In the genomic region with DNA sequence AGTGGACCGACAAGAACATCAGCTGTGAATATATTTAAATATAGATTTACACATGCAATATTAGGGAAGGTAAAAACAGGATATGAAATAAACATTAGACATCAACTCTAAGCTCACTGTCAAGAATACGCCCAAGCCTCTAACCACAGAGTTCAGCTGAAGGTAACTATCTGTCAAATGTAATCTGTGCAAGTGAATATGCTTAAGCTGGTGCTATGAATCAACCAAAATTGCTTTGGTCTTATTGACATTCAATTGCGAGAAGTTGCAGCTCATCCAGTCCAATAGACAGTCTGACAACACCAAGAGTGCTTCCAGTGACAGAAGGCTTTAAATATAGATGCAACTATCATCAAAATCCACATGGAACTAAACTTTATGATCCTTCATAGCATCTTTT, we compare ENCODE assay signal across 1 cellular context.
TF ChIP-seq lines count a peak whose summit lies in the region.

No MANE protein-coding gene starts in this region.

TF ChIP-seq in SK-N-SH treated with all-trans-retinoic acid at 6 μM for 48 hours, 23 proteins besides CTCF, POLR2A, EP300 and RAD21 (continued from another document):
- TF ChIP-seq, protein P1, sequence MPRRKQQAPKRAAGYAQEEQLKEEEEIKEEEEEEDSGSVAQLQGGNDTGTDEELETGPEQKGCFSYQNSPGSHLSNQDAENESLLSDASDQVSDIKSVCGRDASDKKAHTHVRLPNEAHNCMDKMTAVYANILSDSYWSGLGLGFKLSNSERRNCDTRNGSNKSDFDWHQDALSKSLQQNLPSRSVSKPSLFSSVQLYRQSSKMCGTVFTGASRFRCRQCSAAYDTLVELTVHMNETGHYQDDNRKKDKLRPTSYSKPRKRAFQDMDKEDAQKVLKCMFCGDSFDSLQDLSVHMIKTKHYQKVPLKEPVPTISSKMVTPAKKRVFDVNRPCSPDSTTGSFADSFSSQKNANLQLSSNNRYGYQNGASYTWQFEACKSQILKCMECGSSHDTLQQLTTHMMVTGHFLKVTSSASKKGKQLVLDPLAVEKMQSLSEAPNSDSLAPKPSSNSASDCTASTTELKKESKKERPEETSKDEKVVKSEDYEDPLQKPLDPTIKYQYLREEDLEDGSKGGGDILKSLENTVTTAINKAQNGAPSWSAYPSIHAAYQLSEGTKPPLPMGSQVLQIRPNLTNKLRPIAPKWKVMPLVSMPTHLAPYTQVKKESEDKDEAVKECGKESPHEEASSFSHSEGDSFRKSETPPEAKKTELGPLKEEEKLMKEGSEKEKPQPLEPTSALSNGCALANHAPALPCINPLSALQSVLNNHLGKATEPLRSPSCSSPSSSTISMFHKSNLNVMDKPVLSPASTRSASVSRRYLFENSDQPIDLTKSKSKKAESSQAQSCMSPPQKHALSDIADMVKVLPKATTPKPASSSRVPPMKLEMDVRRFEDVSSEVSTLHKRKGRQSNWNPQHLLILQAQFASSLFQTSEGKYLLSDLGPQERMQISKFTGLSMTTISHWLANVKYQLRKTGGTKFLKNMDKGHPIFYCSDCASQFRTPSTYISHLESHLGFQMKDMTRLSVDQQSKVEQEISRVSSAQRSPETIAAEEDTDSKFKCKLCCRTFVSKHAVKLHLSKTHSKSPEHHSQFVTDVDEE (CRISPR knock-in tag; IDR thresholded peaks at IDR 0.05) = no peak
- no peak for TF ChIP-seq SNAI2 (CRISPR knock-in tag; IDR thresholded peaks at IDR 0.05)
- TF ChIP-seq CSDC2 (CRISPR knock-in tag; IDR thresholded peaks at IDR 0.05) = no peak
- TF ChIP-seq, protein P2, sequence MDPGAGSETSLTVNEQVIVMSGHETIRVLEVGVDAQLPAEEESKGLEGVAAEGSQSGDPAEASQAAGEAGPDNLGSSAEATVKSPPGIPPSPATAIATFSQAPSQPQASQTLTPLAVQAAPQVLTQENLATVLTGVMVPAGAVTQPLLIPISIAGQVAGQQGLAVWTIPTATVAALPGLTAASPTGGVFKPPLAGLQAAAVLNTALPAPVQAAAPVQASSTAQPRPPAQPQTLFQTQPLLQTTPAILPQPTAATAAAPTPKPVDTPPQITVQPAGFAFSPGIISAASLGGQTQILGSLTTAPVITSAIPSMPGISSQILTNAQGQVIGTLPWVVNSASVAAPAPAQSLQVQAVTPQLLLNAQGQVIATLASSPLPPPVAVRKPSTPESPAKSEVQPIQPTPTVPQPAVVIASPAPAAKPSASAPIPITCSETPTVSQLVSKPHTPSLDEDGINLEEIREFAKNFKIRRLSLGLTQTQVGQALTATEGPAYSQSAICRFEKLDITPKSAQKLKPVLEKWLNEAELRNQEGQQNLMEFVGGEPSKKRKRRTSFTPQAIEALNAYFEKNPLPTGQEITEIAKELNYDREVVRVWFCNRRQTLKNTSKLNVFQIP (CRISPR knock-in tag; IDR thresholded peaks at IDR 0.05; ENCODE audit: borderline replicate concordance, low read depth) = peak; percentile 33; the same call in 1 of the 2 replicates
TF ChIP-seq in SK-N-SH treated with all-trans-retinoic acid at 6 μM for 48 hours: peak in this region for 2.
